In genomic region chr15:58766290-58766689, GRCh38 we compare ENCODE assay signal across 35 cellular contexts.
"Had no signal": no experiment of that assay in that cellular context is flagged by ENCODE, and none has a peak within 500 bp of the region (broad histone marks: within the 10 kb centered on the region; RNA-seq: fewer than 3 reads in every experiment).

No MANE protein-coding gene starts in this region.

- H3K36me3 Mint-ChIP-seq: brain had no signal

- H3K27me3 Mint-ChIP-seq: activated CD4-positive, alpha-beta T cell treated with anti-CD3 and anti-CD28 coated beads for 36 hours; activated naive CD8-positive, alpha-beta T cell; activated naive CD8-positive, alpha-beta T cell treated with anti-CD3 and anti-CD28 coated beads, Interleukin-2, amount 50 U/mL, for 24 hours; activated T-cell treated with anti-CD3 and anti-CD28 coated beads, Interleukin-2, amount 50 U/mL, for 24 hours; IgD-negative memory B cell had no signal

- H3K36me3 ChIP-seq: Peyer's patch had no signal

- FAIRE-seq: bronchial epithelial cell had no signal

- H3K27ac Mint-ChIP-seq: activated CD4-positive, alpha-beta memory T cell treated with anti-CD3 and anti-CD28 coated beads, Interleukin-2, amount 10 ng/mL, durations not matched to agents 7 days and 5 days; activated CD4-positive, alpha-beta T cell treated with anti-CD3 and anti-CD28 coated beads for 36 hours; activated naive CD8-positive, alpha-beta T cell; activated naive CD8-positive, alpha-beta T cell treated with anti-CD3 and anti-CD28 coated beads, Interleukin-2, amount 50 U/mL, for 24 hours; activated T-cell treated with anti-CD3 and anti-CD28 coated beads, Interleukin-2, amount 50 U/mL, for 24 hours; activated T-helper 2 cell treated with anti-CD3 and anti-CD28 coated beads, Interferon-gamma antibody, Interleukin-2, Interleukin-4, amounts not matched to agents 10 μg/mL and 5 μg/mL and 100 μg/mL, durations not matched to agents 14 hours and 24 hours and 36 hours; brain; IgD-negative memory B cell; T-helper 1 cell treated with Interleukin-12 subunit alpha and Interleukin-12 subunit beta and Interleukin-4 antibody, amounts not matched to agents 30 μg/mL and 1 μg/mL, for 36 hours; T-helper 2 cell treated with Interferon-gamma antibody and Interleukin-4, amounts not matched to agents 5 μg/mL and 100 μg/mL, for 36 hours; WTC11 had no signal

- ATAC-seq: activated CD4-positive, alpha-beta T cell treated with anti-CD3 and anti-CD28 coated beads for 36 hours; activated CD4-positive, CD25-positive, alpha-beta regulatory T cell treated with anti-CD3 and anti-CD28 coated beads, Interleukin-2, amount 50 U/mL, for 24 hours; activated naive CD8-positive, alpha-beta T cell treated with anti-CD3 and anti-CD28 coated beads, Interleukin-2, amount 50 U/mL, for 24 hours; PC-3; WTC11 had no signal

- H3K4me3 ChIP-seq: Peyer's patch, SJSA1 had no signal

- DNase-seq: activated CD4-positive, alpha-beta memory T cell treated with anti-CD3 and anti-CD28 coated beads, Interleukin-2, amount 10 ng/mL, durations not matched to agents 7 days and 5 days; activated CD4-positive, alpha-beta T cell treated with anti-CD3 and anti-CD28 coated beads for 36 hours; activated gamma-delta T cell; activated naive CD4-positive, alpha-beta T cell treated with Interleukin-2 at 50 U/mL for 16 hours; activated naive CD8-positive, alpha-beta T cell treated with anti-CD3 and anti-CD28 coated beads, Interleukin-2, amount 50 U/mL, for 24 hours; activated T-cell treated with anti-CD3 and anti-CD28 coated beads, Interleukin-2, amount 50 U/mL, for 24 hours; anterior cingulate cortex; caudate nucleus; MM.1S; MV-4-11; NCI-H1092; NCI-H1436 treated with DMSO at 0.1 percent for 48 hours; NCI-H1694 treated with DMSO at 0.1 percent for 48 hours; NCI-H2029; NCI-H2171; NCI-H510A; NCI-H526; NCI-H748 treated with DMSO at 0.1 percent for 48 hours; NK-92 treated with Interleukin-12 subunit alpha and Interleukin-12 subunit beta, amount 100 ng/mL, for 24 hours; PC-3; RPMI8226; SHP77 treated with DMSO at 0.1 percent for 48 hours; SK-N-SH had no signal

- H3K27me3 ChIP-seq: Peyer's patch, SJSA1 had no signal

- H3K27ac ChIP-seq: KMS-11, Peyer's patch, SJSA1 had no signal

- H3K9me3 ChIP-seq: Peyer's patch, SJSA1 had no signal

- H3K4me3 Mint-ChIP-seq: activated CD4-positive, alpha-beta memory T cell treated with anti-CD3 and anti-CD28 coated beads, Interleukin-2, amount 10 ng/mL, durations not matched to agents 7 days and 5 days; activated CD4-positive, alpha-beta T cell treated with anti-CD3 and anti-CD28 coated beads for 36 hours; activated naive CD8-positive, alpha-beta T cell; activated naive CD8-positive, alpha-beta T cell treated with anti-CD3 and anti-CD28 coated beads, Interleukin-2, amount 50 U/mL, for 24 hours; activated T-cell treated with anti-CD3 and anti-CD28 coated beads, Interleukin-2, amount 50 U/mL, for 24 hours; T-helper 1 cell treated with Interleukin-12 subunit alpha and Interleukin-12 subunit beta and Interleukin-4 antibody, amounts not matched to agents 30 μg/mL and 1 μg/mL, for 36 hours; T-helper 2 cell treated with Interferon-gamma antibody and Interleukin-4, amounts not matched to agents 5 μg/mL and 100 μg/mL, for 36 hours; WTC11 had no signal
